In genomic region chr17:45311762-45312476, GRCh38 we compare ENCODE assay signal across 8 cellular contexts. TPM values are rescaled to one million over a fixed set of nuclear protein-coding genes. Genes with fewer than 3 reads are reported as not detected.
A peak's percentile ranks its signal among the peaks of the same experiment; 100 is the strongest.
DNase-seq lines count a peak whose midpoint lies in the region; ATAC-seq and TF ChIP-seq lines count a peak whose summit lies in the region.

No MANE protein-coding gene starts in this region.

- peak overlapping the region; percentile 94 to 98 for H3K27ac ChIP-seq in esophagus (ENCODE audit: low read depth in 2 of 2, low read length in 1 of 2)
- peak overlapping the region; percentile 69 to 74 for H3K27ac ChIP-seq in prostate gland
- H3K27ac ChIP-seq in urinary bladder (ENCODE audit: low read depth): peak overlapping the region; percentile 76

- H3K4me1 ChIP-seq in esophagus (ENCODE audit: control insufficient read depth in 2 of 2, insufficient read depth in 2 of 2, low read length in 1 of 2): peaks cover 12 to 42% of the 10 kb centered on the region in 2 donors
- peaks cover 26% of the 10 kb centered on the region for H3K4me1 ChIP-seq in prostate gland (replicated peaks)
- H3K4me1 ChIP-seq in urinary bladder (ENCODE audit: insufficient read depth): peaks cover 1% of the 10 kb centered on the region

- WGBS in esophagus, 2 donors: 10 to 15% methylated on average over 10 of the region's 10 CpGs
- 20% methylated on average over 10 of the region's 10 CpGs for WGBS in prostate gland
- 29% methylated on average over 10 of the region's 10 CpGs for WGBS in urinary bladder

- no peaks in the 10 kb centered on the region for H3K27me3 ChIP-seq in esophagus (ENCODE audit: control insufficient read depth in 1 of 2, insufficient read depth in 2 of 2, low read length in 2 of 2)
- H3K27me3 ChIP-seq in prostate gland (replicated peaks; ENCODE audit: insufficient read depth): no peaks in the 10 kb centered on the region

- DNase-seq in LoVo (ENCODE audit: low spot score) (peak; percentile 90), prostate gland (ENCODE audit: low spot score) (peak; percentile 53), NCI-H524 treated with DMSO at 0.1 percent for 48 hours (lab: John Stamatoyannopoulos, UW) (no peak), occipital lobe (lab: John Stamatoyannopoulos, UW) (no peak)
- peak; percentile 48 to 80 for DNase-seq in activated CD8-positive, alpha-beta memory T cell treated with anti-CD3 and anti-CD28 coated beads for 4 hours (ENCODE audit: low read depth in 2 of 2)

- intact Hi-C loops in prostate gland (cut with DNase I): no loop called here

- H3K9me3 ChIP-seq in esophagus (ENCODE audit: control insufficient read depth in 2 of 2, insufficient read depth in 1 of 2, low read depth in 1 of 2, low read length in 1 of 2) (no peaks in the 10 kb centered on the region), prostate gland (no peaks in the 10 kb centered on the region)

- TF ChIP-seq CTCF in prostate gland (IDR thresholded peaks at IDR 0.05): no peak

- H3K4me3 ChIP-seq in esophagus (ENCODE audit: low read depth in 1 of 2, low read length in 2 of 2) (peak overlapping the region; percentile 10 to 21), prostate gland (no peak overlapping the region), urinary bladder (ENCODE audit: low read depth, low read length) (no peak overlapping the region)

- H3K36me3 ChIP-seq in esophagus (ENCODE audit: control insufficient read depth in 2 of 2, insufficient read depth in 2 of 2, low read length in 1 of 2) (peaks cover 0 to 3% of the 10 kb centered on the region in 2 donors), prostate gland (no peaks in the 10 kb centered on the region), urinary bladder (ENCODE audit: insufficient read depth) (no peaks in the 10 kb centered on the region)

- ATAC-seq in GM18498 (IDR thresholded peaks at IDR 0.05; ENCODE audit: unreplicated experiment): peak; percentile 24

- peak; percentile 41 for TF ChIP-seq POLR2A in prostate gland (IDR thresholded peaks at IDR 0.05)

RNA-seq across cellular contexts. Expression of gene MAP3K14, which starts 4.9 kb away (rescaled TPM):
- polyA plus RNA-seq in esophagus: 1 to 10 TPM; 8.0 to 9.2 TPM
- total RNA-seq in prostate gland: 10 to 100 TPM; 12.5 to 16.1 TPM
- 2.9 TPM for total RNA-seq in urinary bladder
- 15.6 TPM for polyA plus RNA-seq in urinary bladder
- total RNA-seq in occipital lobe: 1.2 TPM

RNA-seq across cellular contexts. Expression of gene SPATA32, which starts 50.0 kb away (rescaled TPM):
- polyA plus RNA-seq in esophagus (not detected), urinary bladder (not detected)
- total RNA-seq in prostate gland (1 to 10 TPM in 1 of 2 donors, not detected in 1; 3.2 TPM), urinary bladder (not detected), occipital lobe (not detected)

Comparison
In these comparisons a context has a peak if more than half of its experiments do, and no peak if none do; other contexts are left out.
1. DNase-seq: peak in LoVo (single experiment), activated CD8-positive, alpha-beta memory T cell treated with anti-CD3 and anti-CD28 coated beads for 4 hours (2 of 2) and prostate gland (single experiment); none in NCI-H524 treated with DMSO at 0.1 percent for 48 hours (single experiment) and occipital lobe (single experiment).
2. H3K4me3 ChIP-seq: peak in esophagus (2 of 2); none in prostate gland (0 of 2) and urinary bladder (single experiment).
3. Peak in every context shown above with its lines, with median percentiles within 50 percentile points of each other: H3K27ac ChIP-seq.